Comparison of ENCODE assay signal across 14 cellular contexts in the genomic region with DNA sequence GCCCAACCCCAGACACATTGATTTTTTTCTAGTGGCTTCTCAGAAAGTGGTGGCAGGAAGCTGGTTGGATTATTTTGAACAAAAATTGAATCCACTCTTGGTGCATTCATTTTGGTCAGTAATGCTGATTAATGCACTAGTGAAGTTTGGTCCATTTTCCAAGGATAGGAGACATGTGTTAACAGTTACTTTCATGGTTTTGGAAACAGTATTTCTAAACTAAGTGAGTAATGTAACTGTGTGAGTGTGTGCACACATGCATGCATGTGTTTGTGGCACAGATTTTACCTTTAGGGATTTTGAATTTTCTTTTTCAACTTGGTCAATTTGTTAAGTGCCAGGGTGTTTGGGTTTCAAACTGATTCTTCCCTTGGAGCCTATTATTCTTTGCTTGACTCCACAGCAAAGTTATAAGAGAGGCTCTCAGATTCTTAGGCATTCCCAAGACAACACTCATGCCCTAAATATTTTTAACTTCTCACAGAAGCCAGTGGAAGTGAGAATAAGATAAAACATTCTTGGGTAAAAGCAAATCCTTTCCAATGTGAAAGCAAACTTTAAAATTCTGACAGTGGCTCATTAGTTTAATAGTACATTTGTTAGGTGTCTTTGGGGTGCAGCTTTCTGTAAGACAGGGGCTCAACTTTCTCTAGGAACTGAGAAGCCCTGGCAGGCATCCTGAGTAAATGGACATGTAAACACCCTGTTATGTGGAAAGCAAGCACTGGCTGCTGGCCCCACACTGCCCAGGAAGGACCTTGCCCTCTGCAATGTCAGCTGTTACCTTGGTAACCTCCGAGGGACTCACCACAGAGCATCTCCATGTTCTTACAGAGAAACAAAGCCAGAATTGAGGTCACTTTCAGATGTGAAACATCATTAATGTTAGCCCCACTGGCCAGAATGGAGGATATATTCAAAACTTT.
DNase-seq lines count a peak whose midpoint lies in the region; ATAC-seq and TF ChIP-seq lines count a peak whose summit lies in the region.
"Had no signal": no experiment of that assay in that cellular context is flagged by ENCODE, and none has a peak within 500 bp of the region (broad histone marks: within the 10 kb centered on the region; RNA-seq: fewer than 3 reads in every experiment).

No MANE protein-coding gene starts in this region.

- H3K36me3 ChIP-seq in liver (ENCODE audit: control insufficient read depth in 4 of 4, insufficient read depth in 3 of 4, low read depth in 1 of 4, low read length in 3 of 4) (peaks cover 0 to 53% (median 15%) of the 10 kb centered on the region in 4 donors), left lung (no peaks in the 10 kb centered on the region), SJCRH30 (no peaks in the 10 kb centered on the region)

- H3K9ac ChIP-seq in liver (ENCODE audit: low read depth in 1 of 2, low read length in 2 of 2) = no peak overlapping the region

- TF ChIP-seq CTCF in liver (IDR thresholded peaks at IDR 0.05; ENCODE audit: low read depth, low read length, missing input control) = no peak
- no peak for TF ChIP-seq CTCF in left lung (IDR thresholded peaks at IDR 0.05)

- no peak for ATAC-seq in esophagus mucosa
- no peak for ATAC-seq in left lung
- ATAC-seq: activated naive CD4-positive, alpha-beta T cell treated with anti-CD3 and anti-CD28 coated beads, Interleukin-2, amount 50 U/mL, for 72 hours; T-cell had no signal

- DNase-seq in AG08396 (ENCODE audit: low spot score) (peak; percentile 14), HS-27A (ENCODE audit: low read depth) (peak; percentile 4), cerebellar cortex (ENCODE audit: low spot score) (peak; percentile 29), OCI-M1 (lab: John Stamatoyannopoulos, UW) (no peak), left lung (no peak), SJCRH30 (no peak)
- DNase-seq: activated CD8-positive, alpha-beta memory T cell treated with anti-CD3 and anti-CD28 coated beads, Interleukin-2, amount 50 U/mL, for 4 hours; NCI-H1105; NCI-H345; nucleus accumbens; T-cell had no signal

- TF ChIP-seq RAD21 in liver (IDR thresholded peaks at IDR 0.05) = peak; percentile 32 to 54

- H3K27me3 ChIP-seq in liver (ENCODE audit: control insufficient read depth in 4 of 4, insufficient read depth in 4 of 4, low read length in 3 of 4) (no peaks in the 10 kb centered on the region), left lung (no peaks in the 10 kb centered on the region), SJCRH30 (no peaks in the 10 kb centered on the region)

- WGBS in liver = 8% methylated on average over 1 of the region's 1 CpG

- H3K4me3 ChIP-seq in liver (ENCODE audit: low read depth in 1 of 3, low read length in 3 of 3) = no peak overlapping the region
- H3K4me3 ChIP-seq in left lung = no peak overlapping the region
- no peak overlapping the region for H3K4me3 ChIP-seq in SJCRH30

- peak overlapping the region; percentile 62 to 74 for H3K27ac ChIP-seq in liver (ENCODE audit: low read depth in 1 of 2, low read length in 2 of 2)
- H3K27ac ChIP-seq in left lung = no peak overlapping the region
- H3K27ac ChIP-seq in SJCRH30 = no peak overlapping the region

- no peaks in the 10 kb centered on the region for H3K9me3 ChIP-seq in liver (ENCODE audit: control insufficient read depth in 4 of 4, low read length in 3 of 4)
- H3K9me3 ChIP-seq in left lung = no peaks in the 10 kb centered on the region
- H3K9me3 ChIP-seq in SJCRH30 (replicated peaks) = no peaks in the 10 kb centered on the region

- intact Hi-C loops in left lung (cut with DNase I) = no loop called here

- H3K4me1 ChIP-seq in liver (ENCODE audit: control insufficient read depth in 4 of 4, insufficient read depth in 4 of 4, low read length in 3 of 4) (peaks cover 6 to 46% (median 24%) of the 10 kb centered on the region in 4 donors), left lung (no peaks in the 10 kb centered on the region), SJCRH30 (no peaks in the 10 kb centered on the region)

TF ChIP-seq in liver, 16 proteins besides CTCF, POLR2A, EP300 and RAD21:
- TF ChIP-seq NR2F2 (IDR thresholded peaks at IDR 0.05) = no peak
- peak; percentile 95 to 97 for TF ChIP-seq HNF4A (conservative IDR thresholded peaks at IDR 0.05)
- no peak for TF ChIP-seq TAF1 (conservative IDR thresholded peaks at IDR 0.05)
- TF ChIP-seq RXRA (IDR thresholded peaks at IDR 0.05) = peak; percentile 63 to 87
- TF ChIP-seq, protein P1, sequence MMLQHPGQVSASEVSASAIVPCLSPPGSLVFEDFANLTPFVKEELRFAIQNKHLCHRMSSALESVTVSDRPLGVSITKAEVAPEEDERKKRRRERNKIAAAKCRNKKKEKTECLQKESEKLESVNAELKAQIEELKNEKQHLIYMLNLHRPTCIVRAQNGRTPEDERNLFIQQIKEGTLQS (IDR thresholded peaks at IDR 0.05) = no peak
- peak; percentile 89 for TF ChIP-seq HNF4G (IDR thresholded peaks at IDR 0.05)
- peak in 1 of 2 donors; percentile 64 for TF ChIP-seq EGR1 (IDR thresholded peaks at IDR 0.05; ENCODE audit: low read depth in 2 of 2)
- no peak for TF ChIP-seq GABPA (IDR thresholded peaks at IDR 0.05 in 1 of 2, conservative IDR thresholded peaks at IDR 0.05 in 1 of 2)
- TF ChIP-seq, protein P2, sequence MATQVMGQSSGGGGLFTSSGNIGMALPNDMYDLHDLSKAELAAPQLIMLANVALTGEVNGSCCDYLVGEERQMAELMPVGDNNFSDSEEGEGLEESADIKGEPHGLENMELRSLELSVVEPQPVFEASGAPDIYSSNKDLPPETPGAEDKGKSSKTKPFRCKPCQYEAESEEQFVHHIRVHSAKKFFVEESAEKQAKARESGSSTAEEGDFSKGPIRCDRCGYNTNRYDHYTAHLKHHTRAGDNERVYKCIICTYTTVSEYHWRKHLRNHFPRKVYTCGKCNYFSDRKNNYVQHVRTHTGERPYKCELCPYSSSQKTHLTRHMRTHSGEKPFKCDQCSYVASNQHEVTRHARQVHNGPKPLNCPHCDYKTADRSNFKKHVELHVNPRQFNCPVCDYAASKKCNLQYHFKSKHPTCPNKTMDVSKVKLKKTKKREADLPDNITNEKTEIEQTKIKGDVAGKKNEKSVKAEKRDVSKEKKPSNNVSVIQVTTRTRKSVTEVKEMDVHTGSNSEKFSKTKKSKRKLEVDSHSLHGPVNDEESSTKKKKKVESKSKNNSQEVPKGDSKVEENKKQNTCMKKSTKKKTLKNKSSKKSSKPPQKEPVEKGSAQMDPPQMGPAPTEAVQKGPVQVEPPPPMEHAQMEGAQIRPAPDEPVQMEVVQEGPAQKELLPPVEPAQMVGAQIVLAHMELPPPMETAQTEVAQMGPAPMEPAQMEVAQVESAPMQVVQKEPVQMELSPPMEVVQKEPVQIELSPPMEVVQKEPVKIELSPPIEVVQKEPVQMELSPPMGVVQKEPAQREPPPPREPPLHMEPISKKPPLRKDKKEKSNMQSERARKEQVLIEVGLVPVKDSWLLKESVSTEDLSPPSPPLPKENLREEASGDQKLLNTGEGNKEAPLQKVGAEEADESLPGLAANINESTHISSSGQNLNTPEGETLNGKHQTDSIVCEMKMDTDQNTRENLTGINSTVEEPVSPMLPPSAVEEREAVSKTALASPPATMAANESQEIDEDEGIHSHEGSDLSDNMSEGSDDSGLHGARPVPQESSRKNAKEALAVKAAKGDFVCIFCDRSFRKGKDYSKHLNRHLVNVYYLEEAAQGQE (IDR thresholded peaks at IDR 0.05) = peak; percentile 75
- TF ChIP-seq FOXA1 (IDR thresholded peaks at IDR 0.05) = peak; percentile 96
- peak; percentile 42 to 87 for TF ChIP-seq JUND (IDR thresholded peaks at IDR 0.05)
- TF ChIP-seq, protein P3, sequence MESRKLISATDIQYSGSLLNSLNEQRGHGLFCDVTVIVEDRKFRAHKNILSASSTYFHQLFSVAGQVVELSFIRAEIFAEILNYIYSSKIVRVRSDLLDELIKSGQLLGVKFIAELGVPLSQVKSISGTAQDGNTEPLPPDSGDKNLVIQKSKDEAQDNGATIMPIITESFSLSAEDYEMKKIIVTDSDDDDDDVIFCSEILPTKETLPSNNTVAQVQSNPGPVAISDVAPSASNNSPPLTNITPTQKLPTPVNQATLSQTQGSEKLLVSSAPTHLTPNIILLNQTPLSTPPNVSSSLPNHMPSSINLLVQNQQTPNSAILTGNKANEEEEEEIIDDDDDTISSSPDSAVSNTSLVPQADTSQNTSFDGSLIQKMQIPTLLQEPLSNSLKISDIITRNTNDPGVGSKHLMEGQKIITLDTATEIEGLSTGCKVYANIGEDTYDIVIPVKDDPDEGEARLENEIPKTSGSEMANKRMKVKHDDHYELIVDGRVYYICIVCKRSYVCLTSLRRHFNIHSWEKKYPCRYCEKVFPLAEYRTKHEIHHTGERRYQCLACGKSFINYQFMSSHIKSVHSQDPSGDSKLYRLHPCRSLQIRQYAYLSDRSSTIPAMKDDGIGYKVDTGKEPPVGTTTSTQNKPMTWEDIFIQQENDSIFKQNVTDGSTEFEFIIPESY (IDR thresholded peaks at IDR 0.05) = peak; percentile 64
- TF ChIP-seq FOXA2 (IDR thresholded peaks at IDR 0.05) = peak; percentile 97
- TF ChIP-seq, protein P4, sequence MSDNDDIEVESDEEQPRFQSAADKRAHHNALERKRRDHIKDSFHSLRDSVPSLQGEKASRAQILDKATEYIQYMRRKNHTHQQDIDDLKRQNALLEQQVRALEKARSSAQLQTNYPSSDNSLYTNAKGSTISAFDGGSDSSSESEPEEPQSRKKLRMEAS (IDR thresholded peaks at IDR 0.05) = peak; percentile 93
- TF ChIP-seq YY1 (IDR thresholded peaks at IDR 0.05) = peak; percentile 89
- peak; percentile 85 for TF ChIP-seq SP1 (IDR thresholded peaks at IDR 0.05)

Comparison
In these comparisons a context has a peak if more than half of its experiments do, and no peak if none do; other contexts are left out.
1. DNase-seq: peak in AG08396 (single experiment), HS-27A (single experiment) and cerebellar cortex (single experiment); none in OCI-M1 (single experiment), left lung (0 of 2) and SJCRH30 (0 of 2).
2. H3K27ac ChIP-seq: peak in liver (2 of 2); none in left lung (0 of 2) and SJCRH30 (single experiment).